In the genomic region with DNA sequence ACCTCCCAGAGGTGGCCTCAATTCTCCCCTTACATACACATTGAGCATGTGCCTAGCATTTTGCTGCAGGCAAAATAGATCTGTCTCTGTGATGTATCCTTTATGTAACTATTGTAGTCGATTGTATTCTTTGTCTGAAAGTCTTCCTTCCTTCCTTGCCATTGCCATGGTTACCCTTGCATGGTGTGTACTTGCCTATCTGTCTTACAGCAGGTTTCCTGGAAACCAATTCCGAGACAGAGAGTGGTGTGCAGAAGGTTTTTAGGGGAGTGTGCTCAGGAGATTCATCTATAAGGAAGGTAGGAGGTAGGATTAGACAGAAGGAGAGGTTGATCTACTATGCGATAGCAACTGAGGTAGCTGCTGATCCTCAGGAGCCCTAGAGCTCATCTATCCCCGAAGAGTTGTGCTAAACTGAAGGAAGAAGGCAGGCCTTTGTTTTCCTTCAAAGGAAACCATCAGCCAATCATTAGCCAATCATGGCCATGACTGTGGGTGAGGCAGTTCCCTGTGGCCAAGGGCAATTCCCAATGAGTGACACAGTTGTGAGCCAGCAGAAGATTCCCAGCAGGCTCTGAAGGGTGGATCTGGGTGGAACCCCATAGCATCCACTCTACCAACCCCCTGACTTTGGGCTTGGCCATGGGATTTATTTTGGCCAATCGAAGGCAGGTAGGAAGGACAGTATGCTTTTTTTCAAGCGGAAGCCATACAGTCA, we compare ENCODE assay signal across 19 cellular contexts. TPM values are rescaled to one million over a fixed set of nuclear protein-coding genes. Genes with fewer than 3 reads are reported as not detected.
DNase-seq lines count a peak whose midpoint lies in the region; ATAC-seq, FAIRE-seq and TF ChIP-seq lines count a peak whose summit lies in the region.
"Had no signal": no experiment of that assay in that cellular context is flagged by ENCODE, and none has a peak within 500 bp of the region (broad histone marks: within the 10 kb centered on the region; RNA-seq: fewer than 3 reads in every experiment).

No MANE protein-coding gene starts in this region.

- no peak for TF ChIP-seq POLR2A in breast epithelium (IDR thresholded peaks at IDR 0.05)

- no peak for ATAC-seq in GM21381 (IDR thresholded peaks at IDR 0.05; ENCODE audit: unreplicated experiment)
- ATAC-seq: lower lobe of right lung, natural killer cell had no signal

- WGBS in mammary epithelial cell (ENCODE audit: low coverage, missing lambda C conversion rate): 92% methylated on average over 6 of the region's 6 CpGs

- no peaks in the 10 kb centered on the region for H3K4me1 ChIP-seq in mammary epithelial cell (ENCODE audit: insufficient read depth, low read length)
- no peaks in the 10 kb centered on the region for H3K4me1 ChIP-seq in breast epithelium
- no peaks in the 10 kb centered on the region for H3K4me1 ChIP-seq in iPS-20b (ENCODE audit: insufficient read depth, low read length)

- H4K20me1 ChIP-seq in mammary epithelial cell (ENCODE audit: insufficient read depth, low read length): no peaks in the 10 kb centered on the region

- dilution Hi-C loops in mammary epithelial cell (cut with HindIII; ENCODE audit: low sequenced_read_pairs): no loop called here

- H3K9ac ChIP-seq in mammary epithelial cell (ENCODE audit: insufficient read depth, low read length) (no peak overlapping the region), iPS-20b (ENCODE audit: low read depth, low read length) (peak overlapping the region; percentile 2; the same call in 1 of the 2 replicates)
- H3K9ac ChIP-seq: SK-N-SH had no signal

- no peak overlapping the region for H3K4me3 ChIP-seq in mammary epithelial cell (replicated peaks in 1 of 3; ENCODE audit: insufficient read depth in 1 of 3, low read depth in 2 of 3, low read length in 3 of 3)
- H3K4me3 ChIP-seq in breast epithelium: no peak overlapping the region
- H3K4me3 ChIP-seq in bronchial epithelial cell (ENCODE audit: low read depth, low read length): no peak overlapping the region
- H3K4me3 ChIP-seq in iPS-20b (ENCODE audit: low read length): no peak overlapping the region
- H3K4me3 ChIP-seq: lower lobe of right lung had no signal

- BruUV-seq in mammary epithelial cell (replicated peaks; lab: Mats Ljungman, UMichigan): no TSS peak

- H3K79me2 ChIP-seq in mammary epithelial cell (ENCODE audit: insufficient read depth, low read length): no peaks in the 10 kb centered on the region

- no peak for FAIRE-seq in bronchial epithelial cell (lab: Jason Lieb, UNC)
- FAIRE-seq: A204.1 had no signal

- H3K27me3 ChIP-seq in mammary epithelial cell (ENCODE audit: insufficient read depth, low read length) (no peaks in the 10 kb centered on the region), breast epithelium (no peaks in the 10 kb centered on the region), bronchial epithelial cell (ENCODE audit: control insufficient read depth, insufficient read depth, low read length) (no peaks in the 10 kb centered on the region), iPS-20b (ENCODE audit: insufficient read depth, low read length) (peaks cover 7% of the 10 kb centered on the region; the same call in 1 of the 2 replicates)

- no peaks in the 10 kb centered on the region for H3K36me3 ChIP-seq in mammary epithelial cell (ENCODE audit: insufficient read depth, low read length)
- no peaks in the 10 kb centered on the region for H3K36me3 ChIP-seq in breast epithelium
- no peaks in the 10 kb centered on the region for H3K36me3 ChIP-seq in bronchial epithelial cell (ENCODE audit: control insufficient read depth, insufficient read depth, low read length)
- no peaks in the 10 kb centered on the region for H3K36me3 ChIP-seq in iPS-20b (ENCODE audit: insufficient read depth, low read depth, low read length)
- H3K36me3 ChIP-seq: lower lobe of right lung had no signal

- DNase-seq in mammary epithelial cell (peak; percentile 75), breast epithelium (ENCODE audit: low spot score in 2 of 2) (no peak), bronchial epithelial cell (ENCODE audit: low read depth) (peak; percentile 65), NCI-H128 (lab: John Stamatoyannopoulos, UW; ENCODE audit: unreplicated experiment) (no peak), HuH-7 (ENCODE audit: low spot score) (no peak)
- DNase-seq in stimulated activated naive CD4-positive, alpha-beta T cell treated with Interleukin-2 at 50 U/mL for 16 hours (lab: John Stamatoyannopoulos, UW): no peak
- DNase-seq: activated CD4-positive, alpha-beta T cell treated with anti-CD3 and anti-CD28 coated beads, Interleukin-2, amount 50 U/mL, for 1 hour; activated naive CD4-positive, alpha-beta T cell; aorta; DMS79 treated with DMSO at 0.1 percent for 48 hours; lower lobe of right lung; MV-4-11; natural killer cell; NCI-H2081; NCI-H524 treated with DMSO at 0.1 percent for 48 hours; SK-N-SH had no signal

- H3K9me3 ChIP-seq in mammary epithelial cell (replicated peaks; ENCODE audit: insufficient read depth, low read length) (peaks cover 2% of the 10 kb centered on the region), breast epithelium (no peaks in the 10 kb centered on the region), iPS-20b (ENCODE audit: insufficient read depth, low read depth, low read length) (no peaks in the 10 kb centered on the region)
- H3K9me3 ChIP-seq: lower lobe of right lung, SK-N-SH had no signal

- H2AFZ ChIP-seq in mammary epithelial cell (ENCODE audit: low read depth, low read length): peak overlapping the region; percentile 40

- H3K27ac ChIP-seq in mammary epithelial cell (ENCODE audit: insufficient read depth, low read depth, low read length): no peak overlapping the region
- H3K27ac ChIP-seq in breast epithelium: no peak overlapping the region
- H3K27ac ChIP-seq in iPS-20b (ENCODE audit: low read length): no peak overlapping the region
- H3K27ac ChIP-seq: lower lobe of right lung had no signal

- CTCF ChIA-PET in mammary epithelial cell (lab: Charles Lee; ENCODE audit: low non-redundant PET): no interaction called here

- no peak for TF ChIP-seq CTCF in mammary epithelial cell (conservative IDR thresholded peaks at IDR 0.05 in 1 of 2, IDR thresholded peaks at IDR 0.05 in 1 of 2; ENCODE audit: extremely low read depth in 1 of 2, insufficient read depth in 1 of 2, low read depth in 1 of 2, low read length in 2 of 2)
- TF ChIP-seq CTCF in breast epithelium (IDR thresholded peaks at IDR 0.05): no peak
- TF ChIP-seq CTCF in bronchial epithelial cell (IDR thresholded peaks at IDR 0.05; ENCODE audit: insufficient read depth, low read length, severe bottlenecking): no peak

- intact Hi-C loops in mammary epithelial cell (cut with micrococcal nuclease) (loop anchor here (5.0 to 10.0 kb wide), 2 partner anchors 152 to 220 kb away; partner anchors contain the start of gene NFYC), breast epithelium (cut with DNase I; ENCODE audit: low total_unique reads) (no loop called here)

- in situ Hi-C loops in mammary epithelial cell (cut with MboI; ENCODE audit: low sequenced_read_pairs in 2 of 2): loop anchor here (5.0 to 10.0 kb wide), 3 partner anchors 105 to 232 kb away; no protein-coding TSS in a partner anchor

- H3K4me2 ChIP-seq in mammary epithelial cell (ENCODE audit: insufficient read depth, low read depth, low read length): no peak overlapping the region
- H3K4me2 ChIP-seq: SK-N-SH had no signal

RNA-seq across cellular contexts. Expression of gene CITED4, which starts 15.0 kb away (rescaled TPM):
- total RNA-seq in mammary epithelial cell (100 to 1,000 TPM in 1 of 2 donors, 10 to 100 TPM in 1; 54.8 to 140 TPM), breast epithelium (100 to 1,000 TPM in 1 of 3 donors, 10 to 100 TPM in 2; 12.2 to 136 (median 26.9) TPM), bronchial epithelial cell (4.7 and 5.0 TPM in 2 replicates)
- 27.5 TPM for polyA plus RNA-seq in mammary epithelial cell
- 24.0 TPM for polyA minus RNA-seq in mammary epithelial cell

Comparison
In these comparisons a context has a peak if more than half of its experiments do, and no peak if none do; other contexts are left out.
1. DNase-seq: peak in mammary epithelial cell (single experiment) and bronchial epithelial cell (single experiment); none in breast epithelium (0 of 2), stimulated activated naive CD4-positive, alpha-beta T cell treated with Interleukin-2 at 50 U/mL for 16 hours (single experiment), NCI-H128 (single experiment) and HuH-7 (single experiment).